9 cellular contexts compared by ENCODE assay signal in genomic region chr9:130433168-130433946, GRCh38. TPM values are rescaled to one million over a fixed set of nuclear protein-coding genes. Genes with fewer than 3 reads are reported as not detected.
DNase-seq lines count a peak whose midpoint lies in the region; ATAC-seq and TF ChIP-seq lines count a peak whose summit lies in the region.
"Had no signal": no experiment of that assay in that cellular context is flagged by ENCODE, and none has a peak within 500 bp of the region (broad histone marks: within the 10 kb centered on the region; RNA-seq: fewer than 3 reads in every experiment).

No MANE protein-coding gene starts in this region.

- no peaks in the 10 kb centered on the region for H3K36me3 ChIP-seq in PC-9 (ENCODE audit: low read depth)
- no peaks in the 10 kb centered on the region for H3K36me3 ChIP-seq in right lobe of liver
- no peaks in the 10 kb centered on the region for H3K36me3 ChIP-seq in stomach

- ATAC-seq in right lobe of liver (peak; percentile 57 to 79 (median 70)), GM21619 (IDR thresholded peaks at IDR 0.05; ENCODE audit: unreplicated experiment) (no peak)

- WGBS in right lobe of liver (ENCODE audit: insufficient coverage, low coverage, low lambda C conversion rate, missing lambda C conversion rate): 0% methylated on average over 5 of the region's 92 CpGs
- 4 to 8% (median 5%) methylated on average over 42 to 92 of the region's 92 CpGs for WGBS in stomach, 5 donors

- no peaks in the 10 kb centered on the region; the same call in 1 of the 2 replicates for H3K9me3 ChIP-seq in PC-9 (ENCODE audit: insufficient read depth, low read depth)
- H3K9me3 ChIP-seq in right lobe of liver: no peaks in the 10 kb centered on the region
- H3K9me3 ChIP-seq in stomach: peaks cover 0 to 19% (median 13%) of the 10 kb centered on the region in 4 donors

- H3K4me2 ChIP-seq in PC-9: peak overlapping the region; percentile 53; the same call in 1 of the 2 replicates

- DNase-seq in NCI-H2081 (lab: John Stamatoyannopoulos, UW) (peak; percentile 35 to 62), NCI-H2081 treated with DMSO at 0.1 percent for 48 hours (lab: John Stamatoyannopoulos, UW) (no peak), PC-9 (peak in 1 of 2 experiments; percentile 63), chondrocyte (ENCODE audit: low spot score) (no peak), right lobe of liver (peak; percentile 86 to 98 (median 98)), stomach (no peak), NOMO-1 (lab: John Stamatoyannopoulos, UW; ENCODE audit: unreplicated experiment in 2 of 2) (no peak)

- no TSS peak for BruUV-seq in PC-9 (replicated peaks; lab: Mats Ljungman, UMichigan)

- no peaks in the 10 kb centered on the region for H3K27me3 ChIP-seq in PC-9 (ENCODE audit: insufficient read depth, low read depth)
- H3K27me3 ChIP-seq in right lobe of liver: no peaks in the 10 kb centered on the region
- H3K27me3 ChIP-seq in stomach: peaks cover 0 to 59% (median 19%) of the 10 kb centered on the region in 3 donors

- H3K4me3 Mint-ChIP-seq in chondrocyte (ENCODE audit: unreplicated experiment): peak overlapping the region; percentile 42

- no peak for TF ChIP-seq EP300 in stomach (IDR thresholded peaks at IDR 0.05)

- H3K4me1 ChIP-seq in PC-9 (replicated peaks; ENCODE audit: insufficient read depth) (no peaks in the 10 kb centered on the region), right lobe of liver (peaks cover 0 to 39% (median 0%) of the 10 kb centered on the region in 4 donors), stomach (peaks cover 5 to 14% (median 10%) of the 10 kb centered on the region in 4 donors)

- POLR2A ChIA-PET in PC-9 (lab: Charles Lee; ENCODE audit: unreplicated experiment): no interaction called here

- H3F3A ChIP-seq in PC-9 (ENCODE audit: insufficient read depth, low read depth): no peaks in the 10 kb centered on the region; the same call in 1 of the 2 replicates

- H3K4me3 ChIP-seq in PC-9 (peak overlapping the region; percentile 21; the same call in 1 of the 2 replicates), right lobe of liver (peak overlapping the region; percentile 44 to 66 (median 64)), stomach (peak overlapping the region; percentile 35 to 43 (median 40))

- intact Hi-C loops in PC-9 (cut with micrococcal nuclease; ENCODE audit: unreplicated experiment): no loop called here
- intact Hi-C loops in right lobe of liver (cut with DNase I): no loop called here
- intact Hi-C loops in stomach (cut with DNase I; ENCODE audit: low total_unique reads): no loop called here

- TF ChIP-seq CTCF in PC-9 (conservative IDR thresholded peaks at IDR 0.05) (peak; percentile 37; the same call in 1 of the 2 replicates), chondrocyte (IDR thresholded peaks at IDR 0.05) (peak; percentile 80), right lobe of liver (IDR thresholded peaks at IDR 0.05) (peak; percentile 54 to 93 (median 58)), stomach (IDR thresholded peaks at IDR 0.05) (peak in 5 of 7 experiments; percentile 18 to 71 (median 67))

- H3K79me2 ChIP-seq in PC-9 (ENCODE audit: low read depth): no peaks in the 10 kb centered on the region

- TF ChIP-seq POLR2A in right lobe of liver (IDR thresholded peaks at IDR 0.05) (no peak), stomach (IDR thresholded peaks at IDR 0.05) (no peak)

- H3K27me3 Mint-ChIP-seq in chondrocyte (ENCODE audit: low read depth): peaks cover 7% of the 10 kb centered on the region

- no peak overlapping the region for H3K27ac Mint-ChIP-seq in chondrocyte (ENCODE audit: unreplicated experiment)
- H3K27ac Mint-ChIP-seq: CD8-positive, alpha-beta memory T cell had no signal

- H3K4me1 Mint-ChIP-seq in chondrocyte (ENCODE audit: low read depth): peaks cover 8% of the 10 kb centered on the region

- H2AFZ ChIP-seq in PC-9: no peak overlapping the region

- H3K36me3 Mint-ChIP-seq in chondrocyte (ENCODE audit: low read depth): no peaks in the 10 kb centered on the region
- H3K36me3 Mint-ChIP-seq: CD8-positive, alpha-beta memory T cell had no signal

- CTCF ChIA-PET in PC-9 (lab: Charles Lee): interaction anchor here (0.5 kb wide), 1 partner anchor 156 kb away, joined by 5 read pairs; no protein-coding TSS in a partner anchor

- H3K9me2 ChIP-seq in PC-9 (ENCODE audit: insufficient read depth): no peaks in the 10 kb centered on the region

- no peaks in the 10 kb centered on the region for H4K20me1 ChIP-seq in PC-9 (ENCODE audit: insufficient read depth)

- no peaks in the 10 kb centered on the region for H3K9me3 Mint-ChIP-seq in chondrocyte (ENCODE audit: low read depth)

- H3K27ac ChIP-seq in PC-9 (no peak overlapping the region), right lobe of liver (peak overlapping the region; percentile 56 to 100 (median 91)), stomach (peak overlapping the region in 1 of 5 donors; percentile 18)

RNA-seq across cellular contexts. Expression of gene ASS1, which starts 11.4 kb away (rescaled TPM):
- total RNA-seq in PC-9 (2021) (255 and 371 TPM in 2 replicates), chondrocyte (193 to 202 TPM (median 194 TPM) in 3 replicates), right lobe of liver (1,000 to 10,000 TPM in 3 of 6 experiments, 100 to 1,000 TPM in 3; 437 to 1,278 (median 1,014) TPM), stomach (10 to 100 TPM in 4 of 5 donors, 1 to 10 TPM in 1; 9.8 to 88.8 (median 51.9) TPM)
- 100 to 1,000 TPM in 1 of 3 donors, 10 to 100 TPM in 2; 65.8 to 147 (median 94.4) TPM for polyA plus RNA-seq in stomach
- polyA plus RNA-seq: CD8-positive, alpha-beta memory T cell had no signal

Comparison
In these comparisons a context has a peak if more than half of its experiments do, and no peak if none do; other contexts are left out.
1. DNase-seq: peak in NCI-H2081 (2 of 2) and right lobe of liver (3 of 3); none in NCI-H2081 treated with DMSO at 0.1 percent for 48 hours (single experiment), chondrocyte (single experiment), stomach (single experiment) and NOMO-1 (0 of 2).
2. Peak in every context shown above with its lines, with median percentiles within 50 percentile points of each other: H3K4me3 ChIP-seq and CTCF ChIP-seq.